In genomic region chr19:30014770-30015169, GRCh38 we compare ENCODE assay signal across 28 cellular contexts.
"Had no signal": no experiment of that assay in that cellular context is flagged by ENCODE, and none has a peak within 500 bp of the region (broad histone marks: within the 10 kb centered on the region; RNA-seq: fewer than 3 reads in every experiment).

No MANE protein-coding gene starts in this region.

- H3K4me2 ChIP-seq: hepatocyte had no signal

- H3K79me2 ChIP-seq: hepatocyte had no signal

- H3K27me3 ChIP-seq: adrenal gland, body of pancreas, esophagus squamous epithelium, gastroesophageal sphincter, heart right ventricle, hepatocyte had no signal

- FAIRE-seq: colon, endometrium, endothelial cell of umbilical vein had no signal

- H3K9me3 Mint-ChIP-seq: activated naive CD4-positive, alpha-beta T cell treated with anti-CD3 and anti-CD28 coated beads, Interleukin-2, amount 50 U/mL, for 72 hours; activated T-cell treated with anti-CD3 and anti-CD28 coated beads, Interleukin-2, amount 50 U/mL, for 24 hours; activated T-cell treated with anti-CD3 and anti-CD28 coated beads, Interleukin-2, amount 50 U/mL, for 72 hours; activated T-helper 17 cell treated with anti-CD3 and anti-CD28 coated beads, Interleukin-2, amount 50 U/mL, for 72 hours had no signal

- H3K27ac ChIP-seq: adrenal gland, body of pancreas, epithelial cell of prostate, esophagus squamous epithelium, gastroesophageal sphincter, heart right ventricle, hepatocyte had no signal

- H3K4me3 Mint-ChIP-seq: activated T-cell treated with anti-CD3 and anti-CD28 coated beads, Interleukin-2, amount 50 U/mL, for 24 hours; activated T-cell treated with anti-CD3 and anti-CD28 coated beads, Interleukin-2, amount 50 U/mL, for 72 hours; activated T-helper 17 cell treated with anti-CD3 and anti-CD28 coated beads, Interleukin-2, amount 50 U/mL, for 72 hours had no signal

- H3K4me1 ChIP-seq: body of pancreas, esophagus squamous epithelium, gastroesophageal sphincter, heart right ventricle had no signal

- H3K27ac Mint-ChIP-seq: activated naive CD4-positive, alpha-beta T cell treated with anti-CD3 and anti-CD28 coated beads, Interleukin-2, amount 50 U/mL, for 72 hours; activated T-cell treated with anti-CD3 and anti-CD28 coated beads, Interleukin-2, amount 50 U/mL, for 24 hours; activated T-cell treated with anti-CD3 and anti-CD28 coated beads, Interleukin-2, amount 50 U/mL, for 72 hours; activated T-helper 17 cell treated with anti-CD3 and anti-CD28 coated beads, Interleukin-2, amount 50 U/mL, for 72 hours had no signal

- ATAC-seq: activated naive CD4-positive, alpha-beta T cell treated with anti-CD3 and anti-CD28 coated beads, Interleukin-2, amount 50 U/mL, for 72 hours; activated T-cell treated with anti-CD3 and anti-CD28 coated beads, Interleukin-2, amount 50 U/mL, for 72 hours; activated T-helper 17 cell treated with anti-CD3 and anti-CD28 coated beads, Interleukin-2, amount 50 U/mL, for 72 hours; body of pancreas; gastroesophageal sphincter; heart right ventricle had no signal

- H3K4me3 ChIP-seq: adrenal gland, body of pancreas, esophagus squamous epithelium, gastroesophageal sphincter, heart right ventricle, hepatocyte had no signal

- H3K27me3 Mint-ChIP-seq: activated T-cell treated with anti-CD3 and anti-CD28 coated beads, Interleukin-2, amount 50 U/mL, for 24 hours; activated T-helper 17 cell treated with anti-CD3 and anti-CD28 coated beads, Interleukin-2, amount 50 U/mL, for 72 hours had no signal

- DNase-seq: activated CD4-positive, alpha-beta T cell treated with anti-CD3 and anti-CD28 coated beads for 1 hour; activated CD4-positive, alpha-beta T cell treated with anti-CD3 and anti-CD28 coated beads for 4 hours; activated CD4-positive, alpha-beta T cell treated with anti-CD3 and anti-CD28 coated beads, Interleukin-2, amount 50 U/mL, for 1 hour; activated CD4-positive, alpha-beta T cell treated with anti-CD3 and anti-CD28 coated beads, Interleukin-2, amount 50 U/mL, for 48 hours; activated CD8-positive, alpha-beta memory T cell treated with anti-CD3 and anti-CD28 coated beads, Interleukin-2, amount 50 U/mL, for 48 hours; activated effector memory CD4-positive, alpha-beta T cell treated with Interleukin-2 at 50 U/mL for 16 hours; activated gamma-delta T cell treated with Interleukin-2 at 50 U/mL for 16 hours; activated naive CD4-positive, alpha-beta T cell treated with Interleukin-2 at 50 U/mL for 16 hours; activated T-cell treated with anti-CD3 and anti-CD28 coated beads for 4 hours; activated T-cell treated with anti-CD3 and anti-CD28 coated beads, Interleukin-2, amount 50 U/mL, for 24 hours; activated T-cell treated with anti-CD3 and anti-CD28 coated beads, Interleukin-2, amount 50 U/mL, for 72 hours; adrenal gland; amygdala; aorta; body of pancreas; effector CD8-positive, alpha-beta T cell; esophagus squamous epithelium; foreskin melanocyte; heart right ventricle; T-helper 2 cell had no signal

- H2AFZ ChIP-seq: hepatocyte had no signal
